ENCODE assay signal across 17 cellular contexts in the genomic region with DNA sequence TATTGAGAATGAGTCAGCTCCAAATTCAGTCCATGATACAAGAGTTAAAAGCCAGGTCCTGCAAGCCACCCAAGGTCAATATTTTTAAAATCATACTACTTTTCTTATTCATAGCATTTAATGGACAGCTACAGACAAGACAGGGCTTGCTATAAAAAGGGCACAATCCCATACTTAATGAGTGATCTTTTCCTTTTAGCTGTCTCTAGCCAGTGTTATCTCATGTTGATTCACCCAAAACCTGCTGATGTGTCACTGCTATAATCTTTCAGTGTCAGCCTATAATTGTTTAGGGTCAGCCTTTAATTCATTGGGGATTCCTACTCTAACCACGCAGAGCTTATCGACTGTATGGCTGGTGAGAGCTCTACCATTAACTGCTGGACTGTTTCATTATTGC. TPM values are rescaled to one million over a fixed set of nuclear protein-coding genes. Genes with fewer than 3 reads are reported as not detected.
DNase-seq lines count a peak whose midpoint lies in the region; ATAC-seq, FAIRE-seq and TF ChIP-seq lines count a peak whose summit lies in the region.
"Had no signal": no experiment of that assay in that cellular context is flagged by ENCODE, and none has a peak within 500 bp of the region (broad histone marks: within the 10 kb centered on the region; RNA-seq: fewer than 3 reads in every experiment).

No MANE protein-coding gene starts in this region.

- no peak overlapping the region for H4K5ac ChIP-seq in mesendoderm (ENCODE audit: low read length)

- peak; percentile 12 for FAIRE-seq in GM18507 (lab: Jason Lieb, UNC)

- H3K18ac ChIP-seq in mesendoderm (ENCODE audit: low read length): no peak overlapping the region

- in situ Hi-C loops in brain microvascular endothelial cell (cut with HindIII; ENCODE audit: low pct_ligation_motif_present, low sequenced_read_pairs): no loop called here

- H3K4ac ChIP-seq in mesendoderm (ENCODE audit: low read depth, low read length): no peak overlapping the region

- H3K79me2 ChIP-seq in mesendoderm (ENCODE audit: control insufficient read depth, insufficient read depth, low read length): no peaks in the 10 kb centered on the region

- H3K27me3 ChIP-seq in brain microvascular endothelial cell (replicated peaks) (no peaks in the 10 kb centered on the region), mesendoderm (ENCODE audit: insufficient read depth, low read length, poor library complexity) (no peaks in the 10 kb centered on the region)
- H3K27me3 ChIP-seq: neutrophil had no signal

- H3K9ac ChIP-seq in mesendoderm (ENCODE audit: low read length): no peak overlapping the region

- no peak overlapping the region for H3K56ac ChIP-seq in mesendoderm (ENCODE audit: low read length)

- no peak overlapping the region for H2BK5ac ChIP-seq in mesendoderm (ENCODE audit: low read length)

- DNase-seq in GM18507 (ENCODE audit: extremely low spot score, insufficient read length, low read depth) (no peak), NCI-H146 treated with DMSO at 0.1 percent for 48 hours (lab: John Stamatoyannopoulos, UW; ENCODE audit: unreplicated experiment) (peak; percentile 2), brain microvascular endothelial cell (peak; percentile 10), mesendoderm (peak; percentile 1), SW480 (ENCODE audit: low spot score) (no peak), DMS79 treated with DMSO at 0.1 percent for 48 hours (lab: John Stamatoyannopoulos, UW) (no peak), left cardiac atrium (no peak)
- DNase-seq in stimulated activated naive CD8-positive, alpha-beta T cell treated with anti-CD3 and anti-CD28 coated beads, Interleukin-15, Interleukin-2, amounts not matched to agents 100 U/mL and 50 U/mL, for 24 hours: no peak
- DNase-seq: activated CD4-positive, alpha-beta T cell treated with anti-CD3 and anti-CD28 coated beads for 4 hours; CD4-positive, alpha-beta T cell; DMS79; NCI-H1417 treated with DMSO at 0.1 percent for 48 hours; NCI-H2171; NCI-H774; PC-9 had no signal

- H3K79me1 ChIP-seq in mesendoderm (ENCODE audit: low read length): no peaks in the 10 kb centered on the region

- intact Hi-C loops in left cardiac atrium (cut with DNase I): no loop called here

- no peak overlapping the region for H4K8ac ChIP-seq in mesendoderm (ENCODE audit: low read depth, low read length)

- no peak overlapping the region for H2AK5ac ChIP-seq in mesendoderm (ENCODE audit: low read length)

- no peaks in the 10 kb centered on the region for H3K4me1 ChIP-seq in mesendoderm (ENCODE audit: control insufficient read depth, low read depth, low read length)

- ATAC-seq in stimulated activated naive CD8-positive, alpha-beta T cell treated with anti-CD3 and anti-CD28 coated beads, Interleukin-15, Interleukin-2, amounts not matched to agents 100 U/mL and 50 U/mL, for 24 hours: no peak
- no peak for ATAC-seq in left cardiac atrium

- H2BK120ac ChIP-seq in mesendoderm (ENCODE audit: low read depth, low read length): no peak overlapping the region

- H3K23ac ChIP-seq in mesendoderm (ENCODE audit: low read length): no peak overlapping the region

- H3K36me3 ChIP-seq in brain microvascular endothelial cell (replicated peaks) (no peaks in the 10 kb centered on the region), mesendoderm (ENCODE audit: control insufficient read depth, insufficient read depth, low read length) (no peaks in the 10 kb centered on the region)
- H3K36me3 ChIP-seq: neutrophil, thoracic aorta had no signal

- TF ChIP-seq CTCF in brain microvascular endothelial cell (IDR thresholded peaks at IDR 0.05; ENCODE audit: low read depth, low read length, missing control alignments): no peak

- WGBS in mesendoderm (ENCODE audit: extremely low coverage, insufficient coverage, low lambda C conversion rate): no CpG with 5 or more reads among the region's 2 CpGs

- H3K27ac ChIP-seq in brain microvascular endothelial cell: no peak overlapping the region
- H3K27ac ChIP-seq in mesendoderm (ENCODE audit: low read depth, low read length): no peak overlapping the region
- H3K27ac ChIP-seq: neutrophil, PC-9, thoracic aorta had no signal

- no peak overlapping the region for H2BK15ac ChIP-seq in mesendoderm (replicated peaks; ENCODE audit: low read depth)

- H3K4me2 ChIP-seq in mesendoderm (ENCODE audit: low read length): no peak overlapping the region
- H3K4me2 ChIP-seq: PC-9 had no signal

- H3K4me3 ChIP-seq in brain microvascular endothelial cell (ENCODE audit: low read depth, low read length): no peak overlapping the region
- no peak overlapping the region for H3K4me3 ChIP-seq in mesendoderm (ENCODE audit: low read length)
- H3K4me3 ChIP-seq: PC-9, thoracic aorta had no signal

RNA-seq across cellular contexts. Expression of a gene that starts 51.2 kb away (rescaled TPM):
- 43.3 TPM for polyA plus RNA-seq in mesendoderm (2013, experiment 1 of 2)
- polyA plus RNA-seq in mesendoderm (2013, experiment 2 of 2): 42.3 TPM
- 10 to 100 TPM; 47.1 to 55.3 TPM for total RNA-seq in left cardiac atrium

Comparison
In these comparisons a context has a peak if more than half of its experiments do, and no peak if none do; other contexts are left out.
1. DNase-seq: peak in NCI-H146 treated with DMSO at 0.1 percent for 48 hours (single experiment), brain microvascular endothelial cell (single experiment) and mesendoderm (single experiment); none in GM18507 (single experiment), SW480 (single experiment), DMS79 treated with DMSO at 0.1 percent for 48 hours (single experiment), stimulated activated naive CD8-positive, alpha-beta T cell treated with anti-CD3 and anti-CD28 coated beads, Interleukin-15, Interleukin-2, amounts not matched to agents 100 U/mL and 50 U/mL, for 24 hours (single experiment) and left cardiac atrium (single experiment).